Comparison of ENCODE assay signal across 33 cellular contexts in genomic region chr18:76973512-76974302, GRCh38.
A peak's percentile ranks its signal among the peaks of the same experiment; 100 is the strongest.
DNase-seq lines count a peak whose midpoint lies in the region; ATAC-seq and TF ChIP-seq lines count a peak whose summit lies in the region.
"Had no signal": no experiment of that assay in that cellular context is flagged by ENCODE, and none has a peak within 500 bp of the region (broad histone marks: within the 10 kb centered on the region; RNA-seq: fewer than 3 reads in every experiment).

No MANE protein-coding gene starts in this region.

- H3K4me3 Mint-ChIP-seq in brain: no peak overlapping the region
- no peak overlapping the region for H3K4me3 Mint-ChIP-seq in glutamatergic neuron (ENCODE audit: unreplicated experiment)
- no peak overlapping the region for H3K4me3 Mint-ChIP-seq in stimulated activated memory B cell treated with anti-CD40 and anti-IgM and Interleukin-4, amounts not matched to agents 10 μg/mL and 1 μg/mL and 100 μg/mL, for 72 hours
- H3K4me3 Mint-ChIP-seq in Caco-2 (ENCODE audit: unreplicated experiment): no peak overlapping the region
- H3K4me3 Mint-ChIP-seq: neural crest cell, T-helper 17 cell had no signal

- intact Hi-C loops in transverse colon (cut with DNase I; ENCODE audit: low total_unique reads) (no loop called here), Caco-2 (cut with micrococcal nuclease; ENCODE audit: unreplicated experiment) (no loop called here)

- H3K9me3 ChIP-seq in Peyer's patch (no peaks in the 10 kb centered on the region), transverse colon (no peaks in the 10 kb centered on the region), Caco-2 (no peaks in the 10 kb centered on the region)
- H3K9me3 ChIP-seq: HAP-1, heart left ventricle, pancreas, testis had no signal

- peaks cover 78% of the 10 kb centered on the region for H3K4me1 Mint-ChIP-seq in brain
- H3K4me1 Mint-ChIP-seq in glutamatergic neuron (ENCODE audit: low read depth, unreplicated experiment): peaks cover 29% of the 10 kb centered on the region
- H3K4me1 Mint-ChIP-seq in stimulated activated memory B cell treated with anti-CD40 and anti-IgM and Interleukin-4, amounts not matched to agents 10 μg/mL and 1 μg/mL and 100 μg/mL, for 72 hours: peaks cover 45% of the 10 kb centered on the region
- no peaks in the 10 kb centered on the region for H3K4me1 Mint-ChIP-seq in Caco-2 (ENCODE audit: low read depth, unreplicated experiment)

- no peak for ATAC-seq in stimulated activated memory B cell treated with anti-CD40 and anti-IgM and Interleukin-4, amounts not matched to agents 10 μg/mL and 1 μg/mL and 100 μg/mL, for 72 hours
- ATAC-seq: activated CD4-positive, CD25-positive, alpha-beta regulatory T cell treated with anti-CD3 and anti-CD28 coated beads, Interleukin-2, amount 50 U/mL, for 24 hours; activated naive CD4-positive, alpha-beta T cell treated with anti-CD3 and anti-CD28 coated beads, Interleukin-2, amount 50 U/mL, for 72 hours; GM12878; heart left ventricle; K562; Right ventricle myocardium inferior; SK-N-SH treated with all-trans-retinoic acid at 6 μM for 48 hours; stimulated activated naive CD8-positive, alpha-beta T cell treated with anti-CD3 and anti-CD28 coated beads, Interleukin-15, Interleukin-2, amounts not matched to agents 100 U/mL and 50 U/mL, for 24 hours; T-helper 17 cell had no signal

- no peak for TF ChIP-seq CTCF in brain (conservative IDR thresholded peaks at IDR 0.05)
- TF ChIP-seq CTCF in glutamatergic neuron (IDR thresholded peaks at IDR 0.05; ENCODE audit: partially characterized antibody, unreplicated experiment): no peak
- no peak for TF ChIP-seq CTCF in Peyer's patch (IDR thresholded peaks at IDR 0.05)
- no peak for TF ChIP-seq CTCF in transverse colon (IDR thresholded peaks at IDR 0.05)
- TF ChIP-seq CTCF in Caco-2 (IDR thresholded peaks at IDR 0.05; ENCODE audit: insufficient read depth in 1 of 2, low read depth in 1 of 2, low read length in 1 of 2, severe bottlenecking in 1 of 2, unreplicated experiment in 1 of 2): no peak

- no peaks in the 10 kb centered on the region for H3K27me3 Mint-ChIP-seq in brain
- peaks cover 8% of the 10 kb centered on the region for H3K27me3 Mint-ChIP-seq in glutamatergic neuron (ENCODE audit: unreplicated experiment)
- H3K27me3 Mint-ChIP-seq in stimulated activated memory B cell treated with anti-CD40 and anti-IgM and Interleukin-4, amounts not matched to agents 10 μg/mL and 1 μg/mL and 100 μg/mL, for 72 hours: no peaks in the 10 kb centered on the region
- no peaks in the 10 kb centered on the region for H3K27me3 Mint-ChIP-seq in Caco-2 (ENCODE audit: insufficient read depth, unreplicated experiment)
- H3K27me3 Mint-ChIP-seq: T-helper 17 cell had no signal

- no peaks in the 10 kb centered on the region for H3K27me3 ChIP-seq in H7 (ENCODE audit: control insufficient read depth, insufficient read depth, low read length)
- no peaks in the 10 kb centered on the region for H3K27me3 ChIP-seq in Peyer's patch
- no peaks in the 10 kb centered on the region for H3K27me3 ChIP-seq in transverse colon
- no peaks in the 10 kb centered on the region for H3K27me3 ChIP-seq in Caco-2 (replicated peaks; ENCODE audit: control insufficient read depth, insufficient read depth, low read length)
- H3K27me3 ChIP-seq: heart left ventricle, pancreas, testis had no signal

- H3K27ac ChIP-seq in Peyer's patch (no peak overlapping the region), transverse colon (no peak overlapping the region)
- H3K27ac ChIP-seq: heart left ventricle, pancreas, testis had no signal

- DNase-seq in H7 (peak; percentile 19), glutamatergic neuron (no peak), Peyer's patch (no peak), transverse colon (no peak), Caco-2 (no peak)
- DNase-seq: ACHN; activated CD4-positive, alpha-beta T cell treated with anti-CD3 and anti-CD28 coated beads, Interleukin-2, amount 50 U/mL, for 4 hours; activated T-cell treated with anti-CD3 and anti-CD28 coated beads for 4 hours; amygdala; cortex of kidney; heart left ventricle; mammary epithelial cell; NCI-H1092 treated with DMSO at 0.1 percent for 48 hours; NCI-H2029; NCI-H226; NCI-H69; retina; stimulated activated naive CD8-positive, alpha-beta T cell treated with anti-CD3 and anti-CD28 coated beads, Interleukin-15, Interleukin-2, amounts not matched to agents 100 U/mL and 50 U/mL, for 24 hours; T-helper 17 cell; testis had no signal

- no peak overlapping the region for H3K4me3 ChIP-seq in H7 (ENCODE audit: insufficient read depth, low read depth, low read length)
- H3K4me3 ChIP-seq in Peyer's patch: no peak overlapping the region
- no peak overlapping the region for H3K4me3 ChIP-seq in transverse colon
- H3K4me3 ChIP-seq in Caco-2 (ENCODE audit: low read depth, low read length): no peak overlapping the region
- H3K4me3 ChIP-seq: GM12878, HAP-1, heart left ventricle, K562, pancreas, skin epidermis, testis had no signal

- no peak for TF ChIP-seq EP300 in transverse colon (IDR thresholded peaks at IDR 0.05; ENCODE audit: low read depth)

- peaks cover 0 to under 1% (median 0%) of the 10 kb centered on the region in 5 experiments for H3K9me3 Mint-ChIP-seq in brain
- H3K9me3 Mint-ChIP-seq in glutamatergic neuron (ENCODE audit: unreplicated experiment): peaks cover 7% of the 10 kb centered on the region
- H3K9me3 Mint-ChIP-seq in stimulated activated memory B cell treated with anti-CD40 and anti-IgM and Interleukin-4, amounts not matched to agents 10 μg/mL and 1 μg/mL and 100 μg/mL, for 72 hours: no peaks in the 10 kb centered on the region
- no peaks in the 10 kb centered on the region for H3K9me3 Mint-ChIP-seq in Caco-2 (ENCODE audit: unreplicated experiment)
- H3K9me3 Mint-ChIP-seq: activated naive CD4-positive, alpha-beta T cell treated with anti-CD3 and anti-CD28 coated beads, Interleukin-2, amount 50 U/mL, for 72 hours; activated T-helper 2 cell treated with anti-CD3 and anti-CD28 coated beads, Interferon-gamma antibody, Interleukin-2, Interleukin-4, amounts not matched to agents 10 μg/mL and 5 μg/mL and 100 μg/mL, durations not matched to agents 14 hours and 24 hours and 36 hours; neural crest cell had no signal

- no TSS peak for BruUV-seq in Caco-2 (replicated peaks; lab: Mats Ljungman, UMichigan)

- peaks cover 0 to 5% (median 2%) of the 10 kb centered on the region in 4 donors for H3K4me1 ChIP-seq in Peyer's patch
- peaks cover 5 to 21% (median 14%) of the 10 kb centered on the region in 4 donors for H3K4me1 ChIP-seq in transverse colon
- H3K4me1 ChIP-seq in Caco-2: no peaks in the 10 kb centered on the region
- H3K4me1 ChIP-seq: HAP-1, testis had no signal

- H3K36me3 Mint-ChIP-seq in brain: peaks cover 5% of the 10 kb centered on the region
- H3K36me3 Mint-ChIP-seq in glutamatergic neuron (ENCODE audit: unreplicated experiment): peaks cover 5% of the 10 kb centered on the region
- peaks cover 26% of the 10 kb centered on the region for H3K36me3 Mint-ChIP-seq in stimulated activated memory B cell treated with anti-CD40 and anti-IgM and Interleukin-4, amounts not matched to agents 10 μg/mL and 1 μg/mL and 100 μg/mL, for 72 hours
- peaks cover 2% of the 10 kb centered on the region for H3K36me3 Mint-ChIP-seq in Caco-2 (ENCODE audit: insufficient read depth, unreplicated experiment)
- H3K36me3 Mint-ChIP-seq: activated naive CD4-positive, alpha-beta T cell treated with anti-CD3 and anti-CD28 coated beads, Interleukin-2, amount 50 U/mL, for 72 hours had no signal

- 67 to 96% methylated on average over 1 to 20 of the region's 20 CpGs for WGBS in transverse colon (ENCODE audit: low coverage in 1 of 2), 2 donors

- TF ChIP-seq POLR2A in Peyer's patch (IDR thresholded peaks at IDR 0.05) (no peak), transverse colon (IDR thresholded peaks at IDR 0.05) (no peak)

- CTCF ChIA-PET in Caco-2 (lab: Charles Lee): no interaction called here

- H3K27ac Mint-ChIP-seq in brain (peak overlapping the region; percentile 39 to 86 (median 53)), glutamatergic neuron (ENCODE audit: unreplicated experiment) (peak overlapping the region; percentile 55), Caco-2 (ENCODE audit: unreplicated experiment) (no peak overlapping the region)
- H3K27ac Mint-ChIP-seq in stimulated activated memory B cell treated with anti-CD40 and anti-IgM and Interleukin-4, amounts not matched to agents 10 μg/mL and 1 μg/mL and 100 μg/mL, for 72 hours: peak overlapping the region; percentile 93
- H3K27ac Mint-ChIP-seq: activated naive CD4-positive, alpha-beta T cell treated with anti-CD3 and anti-CD28 coated beads, Interleukin-2, amount 50 U/mL, for 72 hours; activated T-helper 2 cell treated with anti-CD3 and anti-CD28 coated beads, Interferon-gamma antibody, Interleukin-2, Interleukin-4, amounts not matched to agents 10 μg/mL and 5 μg/mL and 100 μg/mL, durations not matched to agents 14 hours and 24 hours and 36 hours; T-helper 17 cell had no signal

- POLR2A ChIA-PET in Caco-2 (lab: Charles Lee): no interaction called here

- in situ Hi-C loops in transverse colon (cut with MboI; ENCODE audit: low pct_ligation_motif_present in 1 of 4, low pct_unique_long_range_greater_than_20kb in 1 of 4, low sequenced_read_pairs in 3 of 4): no loop called here

- H3K36me3 ChIP-seq in H7 (replicated peaks; ENCODE audit: control insufficient read depth, insufficient read depth, low read length) (no peaks in the 10 kb centered on the region), Peyer's patch (peaks cover 0 to 6% (median 0%) of the 10 kb centered on the region in 3 donors), transverse colon (peaks cover 0 to 8% (median 0%) of the 10 kb centered on the region in 4 donors), Caco-2 (ENCODE audit: control insufficient read depth, insufficient read depth, low read length) (no peaks in the 10 kb centered on the region)
- H3K36me3 ChIP-seq: HAP-1, pancreas had no signal
